In the genomic region with DNA sequence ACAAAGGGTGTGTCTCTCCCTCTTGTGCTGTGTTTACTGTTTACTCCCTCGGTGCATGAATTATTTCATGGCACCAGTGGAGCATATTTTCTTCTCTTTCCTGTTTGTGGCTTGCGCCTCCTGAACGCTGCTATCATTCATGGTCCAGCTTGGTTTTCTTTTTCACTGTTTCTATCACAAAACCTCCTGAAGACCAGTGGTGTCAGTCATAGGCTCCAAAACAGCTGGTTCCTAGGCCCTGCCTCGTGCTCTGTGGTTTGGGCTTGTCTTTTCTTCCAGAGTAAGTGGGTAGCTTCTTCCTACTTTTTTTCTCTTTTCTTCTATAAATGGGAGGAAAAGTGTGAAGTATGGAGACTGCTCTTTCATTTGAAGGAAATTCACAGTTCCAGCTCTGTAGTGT, we compare ENCODE assay signal across 1 cellular context.
TF ChIP-seq lines count a peak whose summit lies in the region.

No MANE protein-coding gene starts in this region.

TF ChIP-seq in GM23338, 12 proteins besides CTCF, POLR2A, EP300 and RAD21 (continued from another document):
- TF ChIP-seq, protein P1, sequence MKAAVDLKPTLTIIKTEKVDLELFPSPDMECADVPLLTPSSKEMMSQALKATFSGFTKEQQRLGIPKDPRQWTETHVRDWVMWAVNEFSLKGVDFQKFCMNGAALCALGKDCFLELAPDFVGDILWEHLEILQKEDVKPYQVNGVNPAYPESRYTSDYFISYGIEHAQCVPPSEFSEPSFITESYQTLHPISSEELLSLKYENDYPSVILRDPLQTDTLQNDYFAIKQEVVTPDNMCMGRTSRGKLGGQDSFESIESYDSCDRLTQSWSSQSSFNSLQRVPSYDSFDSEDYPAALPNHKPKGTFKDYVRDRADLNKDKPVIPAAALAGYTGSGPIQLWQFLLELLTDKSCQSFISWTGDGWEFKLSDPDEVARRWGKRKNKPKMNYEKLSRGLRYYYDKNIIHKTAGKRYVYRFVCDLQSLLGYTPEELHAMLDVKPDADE (IDR thresholded peaks at IDR 0.05), result no peak
- TF ChIP-seq EZH2phosphoT487 (IDR thresholded peaks at IDR 0.05; ENCODE audit: unreplicated experiment), result no peak
- TF ChIP-seq, protein P2, sequence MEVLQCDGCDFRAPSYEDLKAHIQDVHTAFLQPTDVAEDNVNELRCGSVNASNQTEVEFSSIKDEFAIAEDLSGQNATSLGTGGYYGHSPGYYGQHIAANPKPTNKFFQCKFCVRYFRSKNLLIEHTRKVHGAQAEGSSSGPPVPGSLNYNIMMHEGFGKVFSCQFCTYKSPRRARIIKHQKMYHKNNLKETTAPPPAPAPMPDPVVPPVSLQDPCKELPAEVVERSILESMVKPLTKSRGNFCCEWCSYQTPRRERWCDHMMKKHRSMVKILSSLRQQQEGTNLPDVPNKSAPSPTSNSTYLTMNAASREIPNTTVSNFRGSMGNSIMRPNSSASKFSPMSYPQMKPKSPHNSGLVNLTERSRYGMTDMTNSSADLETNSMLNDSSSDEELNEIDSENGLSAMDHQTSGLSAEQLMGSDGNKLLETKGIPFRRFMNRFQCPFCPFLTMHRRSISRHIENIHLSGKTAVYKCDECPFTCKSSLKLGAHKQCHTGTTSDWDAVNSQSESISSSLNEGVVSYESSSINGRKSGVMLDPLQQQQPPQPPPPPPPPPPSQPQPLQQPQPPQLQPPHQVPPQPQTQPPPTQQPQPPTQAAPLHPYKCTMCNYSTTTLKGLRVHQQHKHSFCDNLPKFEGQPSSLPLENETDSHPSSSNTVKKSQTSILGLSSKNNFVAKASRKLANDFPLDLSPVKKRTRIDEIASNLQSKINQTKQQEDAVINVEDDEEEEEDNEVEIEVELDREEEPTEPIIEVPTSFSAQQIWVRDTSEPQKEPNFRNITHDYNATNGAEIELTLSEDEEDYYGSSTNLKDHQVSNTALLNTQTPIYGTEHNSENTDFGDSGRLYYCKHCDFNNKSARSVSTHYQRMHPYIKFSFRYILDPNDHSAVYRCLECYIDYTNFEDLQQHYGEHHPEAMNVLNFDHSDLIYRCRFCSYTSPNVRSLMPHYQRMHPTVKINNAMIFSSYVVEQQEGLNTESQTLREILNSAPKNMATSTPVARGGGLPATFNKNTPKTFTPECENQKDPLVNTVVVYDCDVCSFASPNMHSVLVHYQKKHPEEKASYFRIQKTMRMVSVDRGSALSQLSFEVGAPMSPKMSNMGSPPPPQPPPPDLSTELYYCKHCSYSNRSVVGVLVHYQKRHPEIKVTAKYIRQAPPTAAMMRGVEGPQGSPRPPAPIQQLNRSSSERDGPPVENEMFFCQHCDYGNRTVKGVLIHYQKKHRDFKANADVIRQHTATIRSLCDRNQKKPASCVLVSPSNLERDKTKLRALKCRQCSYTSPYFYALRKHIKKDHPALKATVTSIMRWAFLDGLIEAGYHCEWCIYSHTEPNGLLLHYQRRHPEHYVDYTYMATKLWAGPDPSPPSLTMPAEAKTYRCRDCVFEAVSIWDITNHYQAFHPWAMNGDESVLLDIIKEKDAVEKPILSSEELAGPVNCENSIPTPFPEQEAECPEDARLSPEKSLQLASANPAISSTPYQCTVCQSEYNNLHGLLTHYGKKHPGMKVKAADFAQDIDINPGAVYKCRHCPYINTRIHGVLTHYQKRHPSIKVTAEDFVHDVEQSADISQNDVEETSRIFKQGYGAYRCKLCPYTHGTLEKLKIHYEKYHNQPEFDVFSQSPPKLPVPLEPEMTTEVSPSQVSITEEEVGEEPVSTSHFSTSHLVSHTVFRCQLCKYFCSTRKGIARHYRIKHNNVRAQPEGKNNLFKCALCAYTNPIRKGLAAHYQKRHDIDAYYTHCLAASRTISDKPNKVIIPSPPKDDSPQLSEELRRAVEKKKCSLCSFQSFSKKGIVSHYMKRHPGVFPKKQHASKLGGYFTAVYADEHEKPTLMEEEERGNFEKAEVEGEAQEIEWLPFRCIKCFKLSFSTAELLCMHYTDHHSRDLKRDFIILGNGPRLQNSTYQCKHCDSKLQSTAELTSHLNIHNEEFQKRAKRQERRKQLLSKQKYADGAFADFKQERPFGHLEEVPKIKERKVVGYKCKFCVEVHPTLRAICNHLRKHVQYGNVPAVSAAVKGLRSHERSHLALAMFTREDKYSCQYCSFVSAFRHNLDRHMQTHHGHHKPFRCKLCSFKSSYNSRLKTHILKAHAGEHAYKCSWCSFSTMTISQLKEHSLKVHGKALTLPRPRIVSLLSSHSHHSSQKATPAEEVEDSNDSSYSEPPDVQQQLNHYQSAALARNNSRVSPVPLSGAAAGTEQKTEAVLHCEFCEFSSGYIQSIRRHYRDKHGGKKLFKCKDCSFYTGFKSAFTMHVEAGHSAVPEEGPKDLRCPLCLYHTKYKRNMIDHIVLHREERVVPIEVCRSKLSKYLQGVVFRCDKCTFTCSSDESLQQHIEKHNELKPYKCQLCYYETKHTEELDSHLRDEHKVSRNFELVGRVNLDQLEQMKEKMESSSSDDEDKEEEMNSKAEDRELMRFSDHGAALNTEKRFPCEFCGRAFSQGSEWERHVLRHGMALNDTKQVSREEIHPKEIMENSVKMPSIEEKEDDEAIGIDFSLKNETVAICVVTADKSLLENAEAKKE (CRISPR knock-in tag; IDR thresholded peaks at IDR 0.05), result no peak
